In the genomic region with DNA sequence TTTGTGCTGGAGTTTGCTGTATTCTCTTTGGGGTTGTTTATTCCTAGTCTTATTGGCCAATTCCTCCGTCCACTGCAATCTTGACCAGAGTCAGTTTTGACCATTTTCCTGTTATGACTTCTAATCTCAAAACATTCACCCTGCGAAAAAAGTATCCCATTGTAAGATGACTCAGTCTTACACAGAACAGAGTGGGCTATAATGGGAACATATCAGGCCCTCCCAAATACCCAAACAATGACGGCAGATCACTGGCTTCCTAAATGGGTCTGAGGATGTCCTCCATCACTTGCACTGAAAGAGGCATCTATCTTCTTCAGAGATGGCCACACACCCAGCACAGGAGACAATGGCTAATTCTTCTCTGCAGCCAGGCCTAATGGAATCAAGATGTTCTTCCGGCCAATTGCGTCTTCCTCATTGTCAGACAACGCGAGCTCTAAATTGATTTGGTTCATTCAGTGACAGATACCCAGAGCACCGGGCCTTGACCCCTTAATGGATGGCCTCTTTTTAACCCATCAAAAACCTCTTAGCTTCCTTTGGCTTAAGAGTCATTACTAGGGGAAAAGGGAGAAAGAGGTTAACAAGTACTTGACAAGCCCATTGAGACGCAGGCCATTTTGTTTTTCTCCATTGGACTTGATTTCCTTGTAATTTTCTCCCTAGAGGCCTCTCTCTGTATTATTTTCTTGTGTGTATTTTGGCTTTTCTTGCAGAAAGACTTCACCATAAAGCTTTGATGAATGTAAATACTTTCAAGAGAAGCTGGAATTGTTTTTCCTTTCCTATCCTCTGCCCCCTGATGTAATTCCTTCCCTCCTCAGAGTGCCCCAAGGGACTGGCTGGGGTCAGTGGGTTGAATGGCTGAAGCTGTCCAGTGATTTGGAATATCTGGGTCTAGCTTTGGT, we compare ENCODE assay signal across 14 cellular contexts.
DNase-seq lines count a peak whose midpoint lies in the region; TF ChIP-seq lines count a peak whose summit lies in the region.
"Had no signal": no experiment of that assay in that cellular context is flagged by ENCODE, and none has a peak within 500 bp of the region (broad histone marks: within the 10 kb centered on the region; RNA-seq: fewer than 3 reads in every experiment).

No MANE protein-coding gene starts in this region.

- DNase-seq in HCEC 1CT, result peak; percentile 93
- DNase-seq in astrocyte of the spinal cord (ENCODE audit: low read depth, low spot score), result peak; percentile 81
- peak; percentile 69 for DNase-seq in iris pigment epithelial cell (ENCODE audit: low read depth)
- no peak for DNase-seq in thyroid gland
- DNase-seq in transverse colon, result no peak
- no peak for DNase-seq in AML-193 (lab: John Stamatoyannopoulos, UW)
- DNase-seq in stimulated activated CD4-positive, alpha-beta T cell treated with anti-CD3 and anti-CD28 coated beads, Interleukin-4, amount 100 ng/mL, for 4 hours, result no peak
- DNase-seq: activated T-cell treated with anti-CD3 and anti-CD28 coated beads for 4 hours, DMS79 treated with DMSO at 0.1 percent for 48 hours, NCI-H2081, PC-3, uterus had no signal

- TF ChIP-seq POLR2A in thyroid gland (IDR thresholded peaks at IDR 0.05) (no peak), transverse colon (IDR thresholded peaks at IDR 0.05) (no peak)

- H3K27ac ChIP-seq in thyroid gland (peak overlapping the region in 2 of 3 donors; percentile 72 to 82), transverse colon (no peak overlapping the region)
- H3K27ac ChIP-seq: ascending aorta, uterus had no signal

- intact Hi-C loops in thyroid gland (cut with DNase I) (no loop called here), transverse colon (cut with DNase I; ENCODE audit: low total_unique reads) (no loop called here)

- no peaks in the 10 kb centered on the region for H3K9me3 ChIP-seq in thyroid gland
- H3K9me3 ChIP-seq in transverse colon, result no peaks in the 10 kb centered on the region
- H3K9me3 ChIP-seq: ascending aorta, prostate gland, uterus had no signal

- peaks cover 28 to 41% of the 10 kb centered on the region in 2 donors for H3K4me1 ChIP-seq in thyroid gland
- peaks cover 0 to 30% (median 11%) of the 10 kb centered on the region in 4 donors for H3K4me1 ChIP-seq in transverse colon
- H3K4me1 ChIP-seq: uterus had no signal

- H3K36me3 ChIP-seq in thyroid gland, result no peaks in the 10 kb centered on the region
- no peaks in the 10 kb centered on the region for H3K36me3 ChIP-seq in transverse colon
- H3K36me3 ChIP-seq: prostate gland, uterus had no signal

- no peak for TF ChIP-seq EP300 in transverse colon (IDR thresholded peaks at IDR 0.05; ENCODE audit: low read depth)

- H3K27me3 ChIP-seq in thyroid gland, result no peaks in the 10 kb centered on the region
- no peaks in the 10 kb centered on the region for H3K27me3 ChIP-seq in transverse colon
- H3K27me3 ChIP-seq: ascending aorta, uterus had no signal

- in situ Hi-C loops in astrocyte of the spinal cord (cut with HindIII; ENCODE audit: low sequenced_read_pairs), result no loop called here
- in situ Hi-C loops in transverse colon (cut with MboI; ENCODE audit: low pct_ligation_motif_present in 1 of 4, low pct_unique_long_range_greater_than_20kb in 1 of 4, low sequenced_read_pairs in 3 of 4), result no loop called here

- WGBS in thyroid gland, 2 donors, result 86 to 90% methylated on average over 9 of the region's 9 CpGs
- 90 to 91% methylated on average over 7 to 9 of the region's 9 CpGs for WGBS in transverse colon (ENCODE audit: low coverage in 1 of 2), 2 donors

- no peak overlapping the region for H3K4me3 ChIP-seq in astrocyte of the spinal cord (ENCODE audit: low read depth, low read length)
- H3K4me3 ChIP-seq in thyroid gland (replicated peaks in 1 of 3), result no peak overlapping the region
- no peak overlapping the region for H3K4me3 ChIP-seq in transverse colon
- H3K4me3 ChIP-seq: ascending aorta, prostate gland, uterus had no signal

- TF ChIP-seq CTCF in astrocyte of the spinal cord (IDR thresholded peaks at IDR 0.05; ENCODE audit: low read depth, low read length) (no peak), thyroid gland (IDR thresholded peaks at IDR 0.05) (no peak), transverse colon (IDR thresholded peaks at IDR 0.05) (no peak)

Comparison
In these comparisons a context has a peak if more than half of its experiments do, and no peak if none do; other contexts are left out.
1. DNase-seq: peak in HCEC 1CT (single experiment), astrocyte of the spinal cord (single experiment) and iris pigment epithelial cell (single experiment); none in thyroid gland (0 of 2), transverse colon (single experiment), AML-193 (0 of 2) and stimulated activated CD4-positive, alpha-beta T cell treated with anti-CD3 and anti-CD28 coated beads, Interleukin-4, amount 100 ng/mL, for 4 hours (0 of 2).
2. H3K27ac ChIP-seq: peak in thyroid gland (2 of 3); none in transverse colon (0 of 4).